Comparison of ENCODE assay signal across 8 cellular contexts in the genomic region with DNA sequence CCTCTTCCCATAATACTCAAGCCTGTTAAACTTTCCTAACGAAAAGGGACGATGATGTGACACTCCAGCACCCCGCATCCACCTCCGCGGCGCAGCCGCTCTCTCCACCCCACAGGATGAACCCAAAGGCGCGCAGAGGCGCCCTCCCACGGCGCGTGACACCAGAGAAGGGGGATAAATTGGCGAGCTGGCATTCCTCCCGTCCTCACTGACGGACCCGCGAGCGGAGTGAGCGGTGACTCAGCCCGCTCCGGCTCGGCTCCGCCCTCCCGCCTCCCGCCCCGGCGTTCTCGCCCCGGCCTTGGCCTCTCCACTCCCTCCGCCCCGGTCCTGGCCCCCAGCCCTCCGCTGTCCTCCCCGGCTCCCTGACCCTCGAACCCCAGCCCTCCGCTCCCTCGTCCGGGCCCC. TPM values are rescaled to one million over a fixed set of nuclear protein-coding genes. Genes with fewer than 3 reads are reported as not detected.
DNase-seq lines count a peak whose midpoint lies in the region; ATAC-seq and TF ChIP-seq lines count a peak whose summit lies in the region.

No MANE protein-coding gene starts in this region.

- H3K4me2 ChIP-seq in Karpas-422 (ENCODE audit: low read depth, low read length, poor library complexity, severe bottlenecking), result peak overlapping the region; percentile 85

- H4K20me1 ChIP-seq in Karpas-422 (ENCODE audit: insufficient read depth, low read depth, low read length), result no peaks in the 10 kb centered on the region

- no peaks in the 10 kb centered on the region for H3K27me3 ChIP-seq in Karpas-422 (ENCODE audit: low read length)

- H3K4me3 Mint-ChIP-seq in type B pancreatic cell, result peak overlapping the region; percentile 96

- H3K9me3 ChIP-seq in Karpas-422 (ENCODE audit: low read length), result no peaks in the 10 kb centered on the region
- H3K9me3 ChIP-seq in SK-N-MC (ENCODE audit: low read depth, low read length), result no peaks in the 10 kb centered on the region

- H3K9me2 ChIP-seq in Karpas-422 (replicated peaks; ENCODE audit: insufficient read depth, low read length), result no peaks in the 10 kb centered on the region; the same call in 1 of the 2 replicates

- H3K36me3 ChIP-seq in Karpas-422 (ENCODE audit: insufficient read depth, low read length) (no peaks in the 10 kb centered on the region; the same call in 1 of the 2 replicates), SK-N-MC (ENCODE audit: insufficient read depth, low read length) (peaks cover 19% of the 10 kb centered on the region)

- H3K4me1 Mint-ChIP-seq in type B pancreatic cell (ENCODE audit: unreplicated experiment), result peaks cover 16% of the 10 kb centered on the region

- DNase-seq in GM03348 (ENCODE audit: low spot score) (peak; percentile 97), Karpas-422 (peak; percentile 88), SK-N-MC (ENCODE audit: low read depth, low spot score) (no peak), cardiac septum (ENCODE audit: low spot score) (peak; percentile 93), pons (ENCODE audit: low spot score) (peak; percentile 56), type B pancreatic cell (ENCODE audit: extremely low spot score, unreplicated experiment) (peak; percentile 84)
- DNase-seq in activated naive CD8-positive, alpha-beta T cell treated with anti-CD3 and anti-CD28 coated beads, Interleukin-2, amount 50 U/mL, for 16 hours (ENCODE audit: low read depth, low spot score), result peak; percentile 36

- peak overlapping the region; percentile 90 for H3K27ac Mint-ChIP-seq in type B pancreatic cell

- ATAC-seq in GM21786 (IDR thresholded peaks at IDR 0.05; ENCODE audit: unreplicated experiment), result peak; percentile 36

- peak overlapping the region; percentile 98 for H3K4me3 ChIP-seq in Karpas-422 (ENCODE audit: low read length)
- H3K4me3 ChIP-seq in SK-N-MC, result peak overlapping the region; percentile 96

- H3K36me3 Mint-ChIP-seq in type B pancreatic cell, result peaks cover 4% of the 10 kb centered on the region

- H3K4me1 ChIP-seq in Karpas-422 (ENCODE audit: low read length), result peaks cover 44% of the 10 kb centered on the region

- H3K9me3 Mint-ChIP-seq in type B pancreatic cell, result no peaks in the 10 kb centered on the region

- peaks cover 56% of the 10 kb centered on the region for H3K79me2 ChIP-seq in Karpas-422 (ENCODE audit: low read length)

- peak overlapping the region; percentile 85 for H3K27ac ChIP-seq in Karpas-422 (ENCODE audit: low read length)
- H3K27ac ChIP-seq in SK-N-MC, result peak overlapping the region; percentile 90

- TF ChIP-seq CTCF in type B pancreatic cell (conservative IDR thresholded peaks at IDR 0.05), result no peak

- intact Hi-C loops in cardiac septum (cut with DNase I), result no loop called here

- H2AFZ ChIP-seq in Karpas-422 (ENCODE audit: low read length), result peak overlapping the region; percentile 95; the same call in 1 of the 2 replicates

- H3K27me3 Mint-ChIP-seq in type B pancreatic cell, result no peaks in the 10 kb centered on the region

- H3K9ac ChIP-seq in Karpas-422 (ENCODE audit: low read length) (peak overlapping the region; percentile 100), SK-N-MC (ENCODE audit: insufficient read length) (peak overlapping the region; percentile 97)

RNA-seq across cellular contexts. Expression of a gene that starts 0.6 kb away (rescaled TPM):
- total RNA-seq in Karpas-422 (2014; rRNA removed; shearing (Covaris generic); ENCODE audit: low replicate concordance), result 49.9 and 52.8 TPM in 2 replicates
- total RNA-seq in cardiac septum (20.7 TPM), type B pancreatic cell (ENCODE audit: low replicate concordance) (23.8 and 34.0 TPM in 2 replicates)
